2 cellular contexts compared by ENCODE assay signal in the genomic region with DNA sequence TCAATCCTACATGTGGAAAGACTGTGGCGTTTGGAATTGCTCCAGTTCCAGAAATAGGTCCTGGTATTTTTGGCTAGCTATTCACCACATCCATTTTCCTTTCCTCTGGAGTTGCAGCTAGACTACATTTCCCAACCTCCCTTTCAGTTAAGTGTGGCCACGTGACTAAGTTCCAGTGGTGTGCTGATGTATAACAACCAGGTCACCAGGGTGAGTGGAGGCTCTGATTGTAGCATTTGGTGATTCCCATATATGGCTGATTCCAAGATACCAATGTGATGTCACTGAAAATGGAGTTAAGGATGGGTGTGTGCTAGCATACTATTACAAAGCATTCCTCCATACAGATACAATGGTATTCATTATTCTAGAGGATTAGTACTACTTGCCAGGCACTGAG.
TF ChIP-seq lines count a peak whose summit lies in the region.

No MANE protein-coding gene starts in this region.

TF ChIP-seq in GM23338, 12 proteins besides CTCF, POLR2A, EP300 and RAD21:
- no peak for TF ChIP-seq ZNF331 (CRISPR knock-in tag; IDR thresholded peaks at IDR 0.05; ENCODE audit: low read depth)
- TF ChIP-seq ETS1 (IDR thresholded peaks at IDR 0.05): no peak

TF ChIP-seq in H1, 55 proteins besides CTCF, POLR2A, EP300 and RAD21 (continued from another document):
- TF ChIP-seq TCF12 (IDR thresholded peaks at IDR 0.05; ENCODE audit: low read depth, low read length) (no peak), USF2 (IDR thresholded peaks at IDR 0.05; ENCODE audit: low read length) (peak; percentile 65), CREB1 (IDR thresholded peaks at IDR 0.05) (0 out of 2 replicates have a peak, but pooled peaks have one; percentile 12), SUZ12 (IDR thresholded peaks at IDR 0.05; ENCODE audit: low read length) (no peak), MAFK (IDR thresholded peaks at IDR 0.05; ENCODE audit: low read depth, low read length) (no peak), EGR1 (IDR thresholded peaks at IDR 0.05; ENCODE audit: borderline replicate concordance, low read depth, low read length) (no peak), CHD2 (IDR thresholded peaks at IDR 0.05; ENCODE audit: low read length) (no peak), SP1 (IDR thresholded peaks at IDR 0.05; ENCODE audit: low read depth, low read length) (no peak), SAP30 (IDR thresholded peaks at IDR 0.05; ENCODE audit: insufficient read depth, insufficient replicate concordance, low read length) (no peak), CBX5 (IDR thresholded peaks at IDR 0.05; ENCODE audit: low read depth, low read length) (no peak), KDM1A (IDR thresholded peaks at IDR 0.05; ENCODE audit: borderline replicate concordance, low read length) (no peak), SRF (IDR thresholded peaks at IDR 0.05; ENCODE audit: low read depth, low read length) (peak; percentile 50; the same call in 1 of the 2 replicates), BACH1 (IDR thresholded peaks at IDR 0.05; ENCODE audit: low read length) (no peak), RXRA (IDR thresholded peaks at IDR 0.05; ENCODE audit: insufficient read depth, low read depth, low read length) (no peak), TAF1 (IDR thresholded peaks at IDR 0.05; ENCODE audit: low read depth, low read length) (no peak), ASH2L (IDR thresholded peaks at IDR 0.05; ENCODE audit: low read length) (no peak), SIX5 (IDR thresholded peaks at IDR 0.05; ENCODE audit: low read depth, low read length) (no peak), POU5F1 (IDR thresholded peaks at IDR 0.05; ENCODE audit: low read depth, low read length) (no peak), SP2 (IDR thresholded peaks at IDR 0.05; ENCODE audit: low read length) (no peak), JUND (IDR thresholded peaks at IDR 0.05; ENCODE audit: low read length) (no peak), RNF2 (IDR thresholded peaks at IDR 0.05; ENCODE audit: borderline replicate concordance, low read depth, low read length, missing control alignments, poor library complexity, severe bottlenecking) (no peak), SP4 (IDR thresholded peaks at IDR 0.05; ENCODE audit: low read length) (no peak)
